Comparison of ENCODE assay signal across 14 cellular contexts in genomic region chr2:70091816-70092215, GRCh38. TPM values are rescaled to one million over a fixed set of nuclear protein-coding genes. Genes with fewer than 3 reads are reported as not detected.
DNase-seq lines count a peak whose midpoint lies in the region; ATAC-seq, FAIRE-seq and TF ChIP-seq lines count a peak whose summit lies in the region.
"Had no signal": no experiment of that assay in that cellular context is flagged by ENCODE, and none has a peak within 500 bp of the region (broad histone marks: within the 10 kb centered on the region; RNA-seq: fewer than 3 reads in every experiment).

No MANE protein-coding gene starts in this region.

- TF ChIP-seq EP300 in ovary (IDR thresholded peaks at IDR 0.05), result no peak

- no peak for TF ChIP-seq CTCF in 22Rv1 (IDR thresholded peaks at IDR 0.05)
- no peak for TF ChIP-seq CTCF in mesothelial cell of epicardium (IDR thresholded peaks at IDR 0.05; ENCODE audit: unreplicated experiment)
- no peak for TF ChIP-seq CTCF in ovary (IDR thresholded peaks at IDR 0.05)

- H3K4me1 ChIP-seq in ovary (ENCODE audit: insufficient read depth), result peaks cover 6% of the 10 kb centered on the region

- intact Hi-C loops in ovary (cut with DNase I), result no loop called here

- peaks cover 36% of the 10 kb centered on the region for H3K36me3 Mint-ChIP-seq in activated CD8-positive, alpha-beta memory T cell treated with anti-CD3 and anti-CD28 coated beads, Interleukin-2, amount 10 ng/mL, durations not matched to agents 7 days and 5 days
- H3K36me3 Mint-ChIP-seq in mesothelial cell of epicardium, result peaks cover 5% of the 10 kb centered on the region

- no peaks in the 10 kb centered on the region for H3K9me3 Mint-ChIP-seq in activated CD8-positive, alpha-beta memory T cell treated with anti-CD3 and anti-CD28 coated beads, Interleukin-2, amount 10 ng/mL, durations not matched to agents 7 days and 5 days (ENCODE audit: low read depth)
- H3K9me3 Mint-ChIP-seq in mesothelial cell of epicardium, result no peaks in the 10 kb centered on the region

- H3K27ac ChIP-seq in 22Rv1 (peak overlapping the region; percentile 100; the same call in 1 of the 2 replicates), ovary (no peak overlapping the region)

- peak overlapping the region; percentile 23 for H3K4me3 Mint-ChIP-seq in activated CD8-positive, alpha-beta memory T cell treated with anti-CD3 and anti-CD28 coated beads, Interleukin-2, amount 10 ng/mL, durations not matched to agents 7 days and 5 days
- H3K4me3 Mint-ChIP-seq in mesothelial cell of epicardium, result no peak overlapping the region

- H3K27me3 ChIP-seq in H7 (ENCODE audit: control insufficient read depth, insufficient read depth, low read length), result no peaks in the 10 kb centered on the region
- no peaks in the 10 kb centered on the region for H3K27me3 ChIP-seq in ovary
- H3K27me3 ChIP-seq: MG63 had no signal

- CTCF ChIA-PET in activated CD8-positive, alpha-beta memory T cell treated with anti-CD3 and anti-CD28 coated beads, Interleukin-2, amount 10 ng/mL, durations not matched to agents 7 days and 5 days (lab: Charles Lee), result interaction anchor here (0.9 to 29.2 kb wide), 5 partner anchors 12 to 48 kb away, joined by 4 to 382 read pairs (median 6); no protein-coding TSS in a partner anchor

- no peak for ATAC-seq in activated CD8-positive, alpha-beta memory T cell treated with anti-CD3 and anti-CD28 coated beads, Interleukin-2, amount 10 ng/mL, durations not matched to agents 7 days and 5 days
- ATAC-seq in HG03108 (IDR thresholded peaks at IDR 0.05; ENCODE audit: unreplicated experiment), result no peak

- no peaks in the 10 kb centered on the region for H3K27me3 Mint-ChIP-seq in activated CD8-positive, alpha-beta memory T cell treated with anti-CD3 and anti-CD28 coated beads, Interleukin-2, amount 10 ng/mL, durations not matched to agents 7 days and 5 days
- no peaks in the 10 kb centered on the region for H3K27me3 Mint-ChIP-seq in mesothelial cell of epicardium (ENCODE audit: low read depth)

- peak overlapping the region; percentile 82 for H3K27ac Mint-ChIP-seq in activated CD8-positive, alpha-beta memory T cell treated with anti-CD3 and anti-CD28 coated beads, Interleukin-2, amount 10 ng/mL, durations not matched to agents 7 days and 5 days
- H3K27ac Mint-ChIP-seq in mesothelial cell of epicardium, result peak overlapping the region; percentile 22

- TF ChIP-seq POLR2A in GM12892 (IDR thresholded peaks at IDR 0.05; ENCODE audit: low read depth, low read length) (no peak), ovary (IDR thresholded peaks at IDR 0.05) (no peak)

- DNase-seq in H7, result peak; percentile 19
- no peak for DNase-seq in activated CD8-positive, alpha-beta memory T cell treated with anti-CD3 and anti-CD28 coated beads, Interleukin-2, amount 10 ng/mL, durations not matched to agents 7 days and 5 days
- no peak for DNase-seq in mesothelial cell of epicardium (ENCODE audit: low spot score in 2 of 2, unreplicated experiment in 2 of 2)
- DNase-seq in GM12892 (ENCODE audit: insufficient read length), result no peak
- no peak for DNase-seq in activated gamma-delta T cell (lab: John Stamatoyannopoulos, UW)
- DNase-seq in ovary, result no peak
- DNase-seq: C1 segment of cervical spinal cord, cortex of kidney, MG63 had no signal

- no peaks in the 10 kb centered on the region for H3K9me3 ChIP-seq in ovary
- H3K9me3 ChIP-seq: MG63 had no signal

- 92 to 94% (median 92%) methylated on average over 7 of the region's 7 CpGs for WGBS in ovary, 3 donors

- H3K4me1 Mint-ChIP-seq in activated CD8-positive, alpha-beta memory T cell treated with anti-CD3 and anti-CD28 coated beads, Interleukin-2, amount 10 ng/mL, durations not matched to agents 7 days and 5 days, result peaks cover 49% of the 10 kb centered on the region
- H3K4me1 Mint-ChIP-seq in mesothelial cell of epicardium, result peaks cover 20% of the 10 kb centered on the region

- no peak for FAIRE-seq in GM12892 (lab: Jason Lieb, UNC)
- FAIRE-seq: keratinocyte, RCC 7860, TTC549 had no signal

- H3K36me3 ChIP-seq in H7 (replicated peaks; ENCODE audit: control insufficient read depth, insufficient read depth, low read length), result peaks cover 6% of the 10 kb centered on the region
- no peaks in the 10 kb centered on the region for H3K36me3 ChIP-seq in ovary

- H3K4me3 ChIP-seq in H7 (ENCODE audit: insufficient read depth, low read depth, low read length) (no peak overlapping the region), ovary (no peak overlapping the region)
- H3K4me3 ChIP-seq: MG63 had no signal

RNA-seq across cellular contexts. Expression of gene PCBP1, which starts 4.5 kb away (rescaled TPM):
- total RNA-seq in H7 (2014; rRNA removed; shearing (Covaris generic)), result 52.6 and 63.2 TPM in 2 replicates
- 100 to 1,000 TPM; 429 to 464 TPM for total RNA-seq in activated CD8-positive, alpha-beta memory T cell treated with anti-CD3 and anti-CD28 coated beads, Interleukin-2, amount 10 ng/mL, durations not matched to agents 7 days and 5 days
- total RNA-seq in mesothelial cell of epicardium, result 245 to 257 TPM (median 255 TPM) in 3 replicates
- polyA plus RNA-seq in GM12892 (2012; ENCODE audit: missing spikeins), result 146 TPM
- total RNA-seq in ovary, result 100 to 1,000 TPM in 6 of 7 donors, 10 to 100 TPM in 1; 77.1 to 302 (median 267) TPM
- 100 to 1,000 TPM; 207 to 272 TPM for polyA plus RNA-seq in ovary
